ENCODE assay signal across 20 cellular contexts in the genomic region with DNA sequence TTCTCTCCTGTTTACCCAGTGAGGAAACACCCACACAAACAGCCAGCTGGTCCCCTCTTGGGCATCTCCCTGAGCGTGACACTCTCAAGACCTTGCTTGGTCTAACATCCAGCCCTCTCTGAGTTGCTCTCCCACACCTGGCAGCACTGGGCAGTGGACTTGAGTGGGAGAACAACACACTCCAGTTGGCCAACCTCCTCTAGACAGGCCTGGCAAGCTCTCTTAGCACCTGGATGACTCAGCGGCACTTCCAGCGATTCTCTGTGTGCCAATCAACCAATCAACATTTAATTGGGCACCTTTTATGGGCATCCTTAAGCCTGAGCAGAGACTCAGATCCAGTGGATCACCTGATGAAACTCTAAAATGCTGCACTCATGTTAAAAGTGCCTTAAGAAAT.
DNase-seq lines count a peak whose midpoint lies in the region; ATAC-seq, FAIRE-seq and TF ChIP-seq lines count a peak whose summit lies in the region.
"Had no signal": no experiment of that assay in that cellular context is flagged by ENCODE, and none has a peak within 500 bp of the region (broad histone marks: within the 10 kb centered on the region; RNA-seq: fewer than 3 reads in every experiment).

No MANE protein-coding gene starts in this region.

- WGBS in heart left ventricle, 4 donors, result 86 to 100% (median 92%) methylated on average over 3 of the region's 3 CpGs
- 67 to 80% methylated on average over 3 of the region's 3 CpGs for WGBS in lung, 2 donors
- 68% methylated on average over 3 of the region's 3 CpGs for WGBS in upper lobe of left lung, 2 donors

- H3K27ac ChIP-seq in heart left ventricle (peak overlapping the region; percentile 71 to 97 (median 90)), lung (ENCODE audit: low read depth in 1 of 2, low read length in 1 of 2) (peak overlapping the region in 1 of 2 donors; percentile 88), upper lobe of left lung (peak overlapping the region in 2 of 4 donors; percentile 23 to 65), Karpas-422 (ENCODE audit: low read length) (no peak overlapping the region)
- H3K27ac ChIP-seq: neutrophil, vagina had no signal

- no peaks in the 10 kb centered on the region for H3K9me3 ChIP-seq in heart left ventricle
- H3K9me3 ChIP-seq in lung (ENCODE audit: control insufficient read depth in 2 of 2, insufficient read depth in 1 of 2, low read length in 1 of 2), result no peaks in the 10 kb centered on the region
- no peaks in the 10 kb centered on the region for H3K9me3 ChIP-seq in upper lobe of left lung
- no peaks in the 10 kb centered on the region; the same call in 1 of the 2 replicates for H3K9me3 ChIP-seq in Karpas-422 (ENCODE audit: low read length)
- H3K9me3 ChIP-seq: neutrophil, SJCRH30, stomach, vagina had no signal

- DNase-seq in heart left ventricle, result no peak
- no peak for DNase-seq in left ventricle myocardium superior
- peak; percentile 70 for DNase-seq in bronchial epithelial cell (ENCODE audit: low read depth)
- peak; percentile 68 for DNase-seq in lung (ENCODE audit: low spot score)
- DNase-seq in upper lobe of left lung, result peak in 1 of 2 donors; percentile 88
- DNase-seq in Karpas-422, result no peak
- DNase-seq in D341Med (ENCODE audit: low spot score), result no peak
- DNase-seq: activated CD4-positive, alpha-beta T cell treated with anti-CD3 and anti-CD28 coated beads for 48 hours; activated CD8-positive, alpha-beta memory T cell treated with anti-CD3 and anti-CD28 coated beads, Interleukin-2, amount 10 ng/mL, durations not matched to agents 7 days and 5 days; activated naive CD8-positive, alpha-beta T cell treated with anti-CD3 and anti-CD28 coated beads, Interleukin-2, amount 10 ng/mL, durations not matched to agents 7 days and 5 days; foreskin fibroblast; NCI-H1105; NCI-H69; stimulated activated CD4-positive, alpha-beta T cell treated with anti-CD3 and anti-CD28 coated beads, Interleukin-4, amount 100 ng/mL, for 1 hour; stomach; T-helper 1 cell had no signal

- H4K20me1 ChIP-seq in Karpas-422 (ENCODE audit: insufficient read depth, low read depth, low read length), result no peaks in the 10 kb centered on the region

- peak; percentile 75 for FAIRE-seq in bronchial epithelial cell (lab: Jason Lieb, UNC)

- H3K4me3 ChIP-seq in heart left ventricle (no peak overlapping the region), bronchial epithelial cell (ENCODE audit: low read depth, low read length) (no peak overlapping the region), lung (no peak overlapping the region), upper lobe of left lung (no peak overlapping the region), Karpas-422 (ENCODE audit: low read length) (no peak overlapping the region)
- H3K4me3 ChIP-seq: stomach, vagina had no signal

- H3K9ac ChIP-seq in Karpas-422 (ENCODE audit: low read length), result no peak overlapping the region

- H3K36me3 ChIP-seq in heart left ventricle (no peaks in the 10 kb centered on the region), bronchial epithelial cell (ENCODE audit: control insufficient read depth, insufficient read depth, low read length) (no peaks in the 10 kb centered on the region), lung (ENCODE audit: control insufficient read depth in 2 of 2, insufficient read depth in 2 of 2, low read length in 2 of 2) (no peaks in the 10 kb centered on the region), upper lobe of left lung (no peaks in the 10 kb centered on the region), Karpas-422 (ENCODE audit: insufficient read depth, low read length) (no peaks in the 10 kb centered on the region)
- H3K36me3 ChIP-seq: neutrophil, SJCRH30, stomach, vagina had no signal

- ATAC-seq in heart left ventricle, result no peak
- no peak for ATAC-seq in left ventricle myocardium superior
- ATAC-seq in lung (ENCODE audit: insufficient read depth, low FRiP score), result peak; percentile 73
- ATAC-seq in upper lobe of left lung (ENCODE audit: low FRiP score in 2 of 2), result peak; percentile 51 to 77
- ATAC-seq in HG03159 (IDR thresholded peaks at IDR 0.05; ENCODE audit: unreplicated experiment), result no peak
- ATAC-seq: activated CD8-positive, alpha-beta memory T cell treated with anti-CD3 and anti-CD28 coated beads, Interleukin-2, amount 10 ng/mL, durations not matched to agents 7 days and 5 days had no signal

- intact Hi-C loops in heart left ventricle (cut with DNase I), result loop anchor here (2.0 to 10.0 kb wide), 9 partner anchors 36 to 769 kb away; partner anchors contain the start of gene QKI (in 7 of the 10)
- intact Hi-C loops in left ventricle myocardium superior (cut with micrococcal nuclease), result no loop called here

- TF ChIP-seq CTCF in heart left ventricle (IDR thresholded peaks at IDR 0.05) (no peak), bronchial epithelial cell (IDR thresholded peaks at IDR 0.05; ENCODE audit: insufficient read depth, low read length, severe bottlenecking) (no peak), lung (IDR thresholded peaks at IDR 0.05; ENCODE audit: control extremely low read depth, extremely low read depth) (no peak), upper lobe of left lung (IDR thresholded peaks at IDR 0.05) (no peak)

- TF ChIP-seq POLR2A in heart left ventricle (IDR thresholded peaks at IDR 0.05) (no peak), upper lobe of left lung (IDR thresholded peaks at IDR 0.05) (no peak)

- H3K4me1 ChIP-seq in heart left ventricle, result peaks cover 12 to 76% (median 62%) of the 10 kb centered on the region in 12 donors
- H3K4me1 ChIP-seq in lung (ENCODE audit: control insufficient read depth in 2 of 2, insufficient read depth in 2 of 2, low read length in 2 of 2), result peaks cover 11 to 24% of the 10 kb centered on the region in 2 donors
- H3K4me1 ChIP-seq in upper lobe of left lung, result peaks cover 13 to 34% (median 28%) of the 10 kb centered on the region in 4 donors
- no peaks in the 10 kb centered on the region for H3K4me1 ChIP-seq in Karpas-422 (ENCODE audit: low read length)
- H3K4me1 ChIP-seq: vagina had no signal

- TF ChIP-seq EP300 in upper lobe of left lung (IDR thresholded peaks at IDR 0.05), result peak in 1 of 4 donors; percentile 81

- H2AFZ ChIP-seq in Karpas-422 (ENCODE audit: low read length), result no peak overlapping the region

- no peaks in the 10 kb centered on the region for H3K9me2 ChIP-seq in Karpas-422 (replicated peaks; ENCODE audit: insufficient read depth, low read length)

- H3K27me3 ChIP-seq in heart left ventricle (no peaks in the 10 kb centered on the region), bronchial epithelial cell (ENCODE audit: control insufficient read depth, insufficient read depth, low read length) (no peaks in the 10 kb centered on the region), lung (ENCODE audit: control insufficient read depth, insufficient read depth) (no peaks in the 10 kb centered on the region), upper lobe of left lung (no peaks in the 10 kb centered on the region), Karpas-422 (ENCODE audit: low read length) (no peaks in the 10 kb centered on the region)
- H3K27me3 ChIP-seq: SJCRH30, stomach, vagina had no signal

- H3K4me2 ChIP-seq in Karpas-422 (ENCODE audit: low read depth, low read length, poor library complexity, severe bottlenecking), result no peak overlapping the region

- no peaks in the 10 kb centered on the region for H3K79me2 ChIP-seq in Karpas-422 (ENCODE audit: low read length)

Comparison
In these comparisons a context has a peak if more than half of its experiments do, and no peak if none do; other contexts are left out.
1. ATAC-seq: peak in lung (single experiment) and upper lobe of left lung (2 of 2); none in heart left ventricle (0 of 4), left ventricle myocardium superior (single experiment) and HG03159 (single experiment).
2. DNase-seq: peak in bronchial epithelial cell (single experiment) and lung (single experiment); none in heart left ventricle (0 of 5), left ventricle myocardium superior (single experiment), Karpas-422 (single experiment) and D341Med (single experiment).